ENCODE assay signal across 12 cellular contexts in genomic region chr10:58982470-58983239, GRCh38.
DNase-seq lines count a peak whose midpoint lies in the region; FAIRE-seq and TF ChIP-seq lines count a peak whose summit lies in the region.
"Had no signal": no experiment of that assay in that cellular context is flagged by ENCODE, and none has a peak within 500 bp of the region (broad histone marks: within the 10 kb centered on the region; RNA-seq: fewer than 3 reads in every experiment).

No MANE protein-coding gene starts in this region.

- no peak overlapping the region for H3K9ac ChIP-seq in endothelial cell of umbilical vein (replicated peaks; ENCODE audit: extremely low read depth, insufficient read depth, low read length)

- no TSS peak for BruUV-seq in endothelial cell of umbilical vein (replicated peaks; lab: Mats Ljungman, UMichigan)

- dilution Hi-C loops in endothelial cell of umbilical vein (cut with MboI; ENCODE audit: extremely low pct_ligation_motif_present, low sequenced_read_pairs): no loop called here

- DNase-seq in ELF-1 (ENCODE audit: low read depth, low spot score) (peak; percentile 1), NCI-H69 (lab: John Stamatoyannopoulos, UW) (peak; percentile 32), endothelial cell of umbilical vein (ENCODE audit: low read depth, low spot score) (peak; percentile 1), substantia nigra (lab: John Stamatoyannopoulos, UW) (no peak), breast epithelium (ENCODE audit: low spot score in 2 of 2) (no peak), AG08395 (ENCODE audit: low spot score) (no peak)
- no peak for DNase-seq in central memory CD4-positive, alpha-beta T cell
- DNase-seq: KG1, NCI-H1092, NCI-H1694, NCI-H2171 had no signal

- H3K4me2 ChIP-seq in endothelial cell of umbilical vein (ENCODE audit: insufficient read depth, low read length): no peak overlapping the region

- POLR2A ChIA-PET in endothelial cell of umbilical vein (lab: Charles Lee): no interaction called here

- intact Hi-C loops in endothelial cell of umbilical vein (cut with micrococcal nuclease): no loop called here
- intact Hi-C loops in breast epithelium (cut with DNase I; ENCODE audit: low total_unique reads): no loop called here

- H3K27me3 ChIP-seq in endothelial cell of umbilical vein (ENCODE audit: control insufficient read depth in 2 of 2, insufficient read depth in 2 of 2, low read length in 2 of 2): no peaks in the 10 kb centered on the region
- no peaks in the 10 kb centered on the region for H3K27me3 ChIP-seq in breast epithelium

- FAIRE-seq in endothelial cell of umbilical vein (lab: Jason Lieb, UNC): no peak

- H3K9me1 ChIP-seq in endothelial cell of umbilical vein (replicated peaks; ENCODE audit: control insufficient read depth, extremely low read depth, insufficient read depth, low read length): no peaks in the 10 kb centered on the region

- no peaks in the 10 kb centered on the region for H3K9me3 ChIP-seq in endothelial cell of umbilical vein (replicated peaks; ENCODE audit: control insufficient read depth, insufficient read depth, low read length)
- no peaks in the 10 kb centered on the region for H3K9me3 ChIP-seq in breast epithelium

- no peak overlapping the region for H3K27ac ChIP-seq in endothelial cell of umbilical vein (ENCODE audit: insufficient read depth, low read depth, low read length)
- H3K27ac ChIP-seq in substantia nigra (ENCODE audit: low read depth, low read length, poor library complexity, severe bottlenecking): peak overlapping the region; percentile 5
- no peak overlapping the region for H3K27ac ChIP-seq in breast epithelium
- H3K27ac ChIP-seq: SK-N-MC had no signal

- H3K4me3 ChIP-seq in endothelial cell of umbilical vein (replicated peaks in 1 of 3; ENCODE audit: insufficient read depth in 1 of 3, low read depth in 1 of 3, low read length in 3 of 3): no peak overlapping the region
- no peak overlapping the region for H3K4me3 ChIP-seq in breast epithelium
- H3K4me3 ChIP-seq: SK-N-MC had no signal

- H4K20me1 ChIP-seq in endothelial cell of umbilical vein (replicated peaks; ENCODE audit: control insufficient read depth, extremely low read depth, insufficient read depth, low read length): no peaks in the 10 kb centered on the region

- no peak for TF ChIP-seq POLR2A in endothelial cell of umbilical vein (IDR thresholded peaks at IDR 0.05; ENCODE audit: low read depth, low read length)
- no peak for TF ChIP-seq POLR2A in breast epithelium (IDR thresholded peaks at IDR 0.05)

- H3K36me3 ChIP-seq in endothelial cell of umbilical vein (ENCODE audit: control insufficient read depth in 2 of 2, extremely low read depth in 1 of 2, insufficient read depth in 2 of 2, low read length in 2 of 2): no peaks in the 10 kb centered on the region
- H3K36me3 ChIP-seq in breast epithelium: no peaks in the 10 kb centered on the region

- H3K4me1 ChIP-seq in endothelial cell of umbilical vein (ENCODE audit: control insufficient read depth, extremely low read depth, insufficient read depth, low read length) (no peaks in the 10 kb centered on the region), breast epithelium (no peaks in the 10 kb centered on the region)

- CTCF ChIA-PET in endothelial cell of umbilical vein (lab: Charles Lee): no interaction called here

- H2AFZ ChIP-seq in endothelial cell of umbilical vein (ENCODE audit: low read depth, low read length): no peak overlapping the region

- TF ChIP-seq CTCF in endothelial cell of umbilical vein (IDR thresholded peaks at IDR 0.05; ENCODE audit: extremely low read depth in 1 of 2, insufficient read depth in 1 of 2, low read depth in 1 of 2, low read length in 2 of 2): no peak
- no peak for TF ChIP-seq CTCF in breast epithelium (IDR thresholded peaks at IDR 0.05)

- no peaks in the 10 kb centered on the region for H3K79me2 ChIP-seq in endothelial cell of umbilical vein (ENCODE audit: control insufficient read depth, insufficient read depth, low read length)

TF ChIP-seq in endothelial cell of umbilical vein, 7 proteins besides CTCF, POLR2A, EP300 and RAD21:
- TF ChIP-seq MYC (IDR thresholded peaks at IDR 0.05; ENCODE audit: low read depth, low read length) (no peak), MAX (IDR thresholded peaks at IDR 0.05; ENCODE audit: insufficient read depth, insufficient read length) (no peak), EZH2 (IDR thresholded peaks at IDR 0.05; ENCODE audit: borderline replicate concordance, low read depth, low read length, severe bottlenecking) (no peak), POLR2AphosphoS5 (IDR thresholded peaks at IDR 0.05; ENCODE audit: insufficient read depth, low read depth, low read length) (no peak), GATA2 (IDR thresholded peaks at IDR 0.05; ENCODE audit: insufficient read depth, insufficient read length, low read depth, low read length) (no peak), JUN (IDR thresholded peaks at IDR 0.05; ENCODE audit: borderline replicate concordance, insufficient read depth, insufficient read length, low read depth) (no peak), FOS (IDR thresholded peaks at IDR 0.05; ENCODE audit: borderline replicate concordance, insufficient read depth, low read length) (no peak)

Comparison
In these comparisons a context has a peak if more than half of its experiments do, and no peak if none do; other contexts are left out.
1. DNase-seq: peak in ELF-1 (single experiment), NCI-H69 (single experiment) and endothelial cell of umbilical vein (single experiment); none in substantia nigra (0 of 49), central memory CD4-positive, alpha-beta T cell (single experiment), breast epithelium (0 of 2) and AG08395 (single experiment).